In the genomic region with DNA sequence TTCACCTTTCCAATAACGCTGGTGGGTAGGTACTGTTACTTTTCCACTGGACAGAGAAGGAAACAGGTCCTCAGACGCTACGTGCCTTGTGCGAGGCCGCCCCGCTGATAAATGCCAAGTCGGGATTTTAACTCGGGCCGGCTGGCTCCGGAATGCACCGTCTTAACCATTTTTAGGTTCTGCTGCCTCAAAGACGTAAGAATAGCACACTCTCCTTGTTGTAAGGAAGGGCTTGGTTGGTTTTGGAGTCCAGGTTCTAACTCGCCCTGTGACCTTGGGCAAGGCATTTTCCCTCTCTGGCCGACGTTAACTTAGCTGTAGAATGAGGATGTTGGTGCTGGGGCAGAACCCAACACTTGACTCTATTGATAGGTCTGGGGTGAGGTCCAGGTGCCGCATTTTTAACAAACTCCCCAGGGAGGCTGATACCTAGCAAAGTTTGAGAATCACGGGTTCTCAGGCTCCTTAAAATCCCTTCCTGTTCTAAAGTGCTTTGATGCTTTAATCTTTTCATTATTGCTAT, we compare ENCODE assay signal across 8 cellular contexts. TPM values are rescaled to one million over a fixed set of nuclear protein-coding genes. Genes with fewer than 3 reads are reported as not detected.
DNase-seq lines count a peak whose midpoint lies in the region; ATAC-seq and TF ChIP-seq lines count a peak whose summit lies in the region.

No MANE protein-coding gene starts in this region.

- peaks cover 65% of the 10 kb centered on the region for H3K4me1 Mint-ChIP-seq in activated T-cell treated with anti-CD3 and anti-CD28 coated beads, Interleukin-2, amount 50 U/mL, for 4 hours (ENCODE audit: low read depth)
- H3K4me1 Mint-ChIP-seq in glutamatergic neuron (ENCODE audit: low read depth, unreplicated experiment): peaks cover 8% of the 10 kb centered on the region

- H3K4me3 Mint-ChIP-seq in activated T-cell treated with anti-CD3 and anti-CD28 coated beads, Interleukin-2, amount 50 U/mL, for 4 hours: peak overlapping the region; percentile 100
- H3K4me3 Mint-ChIP-seq in glutamatergic neuron (ENCODE audit: unreplicated experiment): peak overlapping the region; percentile 99

- H3K9me3 ChIP-seq in HEK293 (ENCODE audit: control insufficient read depth, insufficient read depth, low read depth, low read length): no peaks in the 10 kb centered on the region

- no peaks in the 10 kb centered on the region for H3K27me3 Mint-ChIP-seq in activated T-cell treated with anti-CD3 and anti-CD28 coated beads, Interleukin-2, amount 50 U/mL, for 4 hours (ENCODE audit: low read depth)
- H3K27me3 Mint-ChIP-seq in glutamatergic neuron (ENCODE audit: unreplicated experiment): peaks cover 12% of the 10 kb centered on the region

- DNase-seq in AG10803 (ENCODE audit: low read depth) (peak; percentile 67), glutamatergic neuron (no peak), retina (peak; percentile 33), DMS114 treated with DMSO at 0.1 percent for 48 hours (lab: John Stamatoyannopoulos, UW; ENCODE audit: unreplicated experiment) (no peak), NCI-H2227 treated with DMSO at 0.1 percent for 48 hours (lab: John Stamatoyannopoulos, UW) (no peak), NCI-H510A (lab: John Stamatoyannopoulos, UW) (no peak)
- no peak for DNase-seq in activated T-cell treated with anti-CD3 and anti-CD28 coated beads, Interleukin-2, amount 50 U/mL, for 4 hours

- TF ChIP-seq CTCF in AG10803 (conservative IDR thresholded peaks at IDR 0.05; ENCODE audit: low read length): no peak
- TF ChIP-seq CTCF in HEK293 (tag by site-specific recombination; IDR thresholded peaks at IDR 0.05): no peak
- no peak for TF ChIP-seq CTCF in glutamatergic neuron (IDR thresholded peaks at IDR 0.05; ENCODE audit: partially characterized antibody, unreplicated experiment)

- peaks cover 0 to 10% of the 10 kb centered on the region in 2 experiments; a peak in 1 of 3 replicates for H3K36me3 ChIP-seq in HEK293 (ENCODE audit: control insufficient read depth in 2 of 2, insufficient read depth in 1 of 2, low read length in 2 of 2)

- no peaks in the 10 kb centered on the region for H3K4me1 ChIP-seq in HEK293 (ENCODE audit: control insufficient read depth, insufficient read depth, low read length)

- no peaks in the 10 kb centered on the region for H3K9me3 Mint-ChIP-seq in activated T-cell treated with anti-CD3 and anti-CD28 coated beads, Interleukin-2, amount 50 U/mL, for 4 hours
- peaks cover 10% of the 10 kb centered on the region for H3K9me3 Mint-ChIP-seq in glutamatergic neuron (ENCODE audit: unreplicated experiment)

- no peak overlapping the region for H3K27ac ChIP-seq in HEK293 (ENCODE audit: extremely low read depth, low read depth, low read length)

- CTCF ChIA-PET in HEK293 (lab: Yijun Ruan, JAX): interaction anchor here (0.6 kb wide), 1 partner anchor 446 kb away, joined by 3 read pairs; no protein-coding TSS in a partner anchor

- H3K36me3 Mint-ChIP-seq in activated T-cell treated with anti-CD3 and anti-CD28 coated beads, Interleukin-2, amount 50 U/mL, for 4 hours (ENCODE audit: insufficient read depth): peaks cover 3% of the 10 kb centered on the region
- H3K36me3 Mint-ChIP-seq in glutamatergic neuron (ENCODE audit: unreplicated experiment): no peaks in the 10 kb centered on the region

- POLR2A ChIA-PET in HEK293 (lab: Yijun Ruan, JAX): interaction anchor here (1.3 to 1.8 kb wide), 2 partner anchors 24 to 68 kb away, joined by 4 to 8 read pairs; no protein-coding TSS in a partner anchor

- no peak for ATAC-seq in activated T-cell treated with anti-CD3 and anti-CD28 coated beads, Interleukin-2, amount 50 U/mL, for 4 hours

- H3K27ac Mint-ChIP-seq in glutamatergic neuron (ENCODE audit: unreplicated experiment): peak overlapping the region; percentile 90

- H3K4me3 ChIP-seq in AG10803 (ENCODE audit: low read length) (peak overlapping the region; percentile 94), HEK293 (ENCODE audit: low read depth, low read length) (peak overlapping the region; percentile 73)

TF ChIP-seq in HEK293, 187 proteins besides CTCF, POLR2A, EP300 and RAD21:
- peak; percentile 33 for TF ChIP-seq ZNF335 (tag by site-specific recombination; conservative IDR thresholded peaks at IDR 0.05)
- TF ChIP-seq ZBTB20 (tag by site-specific recombination; IDR thresholded peaks at IDR 0.05): 0 out of 2 replicates have a peak, but pooled peaks have one; percentile 11
- TF ChIP-seq ZNF600 (tag by site-specific recombination; IDR thresholded peaks at IDR 0.05): peak; percentile 87
- no peak for TF ChIP-seq ZNF157 (tag by site-specific recombination; IDR thresholded peaks at IDR 0.05)
- TF ChIP-seq ZNF560 (tag by site-specific recombination; IDR thresholded peaks at IDR 0.05; ENCODE audit: borderline replicate concordance): no peak
- no peak for TF ChIP-seq ZNF394 (tag by site-specific recombination; IDR thresholded peaks at IDR 0.05; ENCODE audit: borderline replicate concordance)
- TF ChIP-seq, protein P1, sequence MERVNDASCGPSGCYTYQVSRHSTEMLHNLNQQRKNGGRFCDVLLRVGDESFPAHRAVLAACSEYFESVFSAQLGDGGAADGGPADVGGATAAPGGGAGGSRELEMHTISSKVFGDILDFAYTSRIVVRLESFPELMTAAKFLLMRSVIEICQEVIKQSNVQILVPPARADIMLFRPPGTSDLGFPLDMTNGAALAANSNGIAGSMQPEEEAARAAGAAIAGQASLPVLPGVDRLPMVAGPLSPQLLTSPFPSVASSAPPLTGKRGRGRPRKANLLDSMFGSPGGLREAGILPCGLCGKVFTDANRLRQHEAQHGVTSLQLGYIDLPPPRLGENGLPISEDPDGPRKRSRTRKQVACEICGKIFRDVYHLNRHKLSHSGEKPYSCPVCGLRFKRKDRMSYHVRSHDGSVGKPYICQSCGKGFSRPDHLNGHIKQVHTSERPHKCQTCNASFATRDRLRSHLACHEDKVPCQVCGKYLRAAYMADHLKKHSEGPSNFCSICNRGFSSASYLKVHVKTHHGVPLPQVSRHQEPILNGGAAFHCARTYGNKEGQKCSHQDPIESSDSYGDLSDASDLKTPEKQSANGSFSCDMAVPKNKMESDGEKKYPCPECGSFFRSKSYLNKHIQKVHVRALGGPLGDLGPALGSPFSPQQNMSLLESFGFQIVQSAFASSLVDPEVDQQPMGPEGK (tag by site-specific recombination; IDR thresholded peaks at IDR 0.05): no peak
TF ChIP-seq in HEK293: peak in this region for 3.

RNA-seq across cellular contexts. Expression of a gene that starts 0.8 kb away (rescaled TPM):
- total RNA-seq in activated T-cell treated with anti-CD3 and anti-CD28 coated beads, Interleukin-2, amount 50 U/mL, for 4 hours: 10 to 100 TPM; 30.6 to 42.7 (median 38.8) TPM
- 139 TPM for total RNA-seq in glutamatergic neuron (ENCODE audit: unreplicated experiment)

RNA-seq across cellular contexts. Expression of a gene that starts 3.9 kb away (rescaled TPM):
- total RNA-seq in activated T-cell treated with anti-CD3 and anti-CD28 coated beads, Interleukin-2, amount 50 U/mL, for 4 hours: 10 to 100 TPM; 43.0 to 51.8 (median 49.0) TPM
- 54.9 TPM for total RNA-seq in glutamatergic neuron (ENCODE audit: unreplicated experiment)

RNA-seq across cellular contexts. Expression of a gene that starts 48.3 kb away (rescaled TPM):
- 1 to 10 TPM; 5.9 to 6.8 (median 6.4) TPM for total RNA-seq in activated T-cell treated with anti-CD3 and anti-CD28 coated beads, Interleukin-2, amount 50 U/mL, for 4 hours
- total RNA-seq in glutamatergic neuron (ENCODE audit: unreplicated experiment): 43.3 TPM

Comparison
In these comparisons a context has a peak if more than half of its experiments do, and no peak if none do; other contexts are left out.
1. DNase-seq: peak in AG10803 (single experiment) and retina (single experiment); none in activated T-cell treated with anti-CD3 and anti-CD28 coated beads, Interleukin-2, amount 50 U/mL, for 4 hours (single experiment), glutamatergic neuron (single experiment), DMS114 treated with DMSO at 0.1 percent for 48 hours (single experiment), NCI-H2227 treated with DMSO at 0.1 percent for 48 hours (single experiment) and NCI-H510A (single experiment).